In the genomic region with DNA sequence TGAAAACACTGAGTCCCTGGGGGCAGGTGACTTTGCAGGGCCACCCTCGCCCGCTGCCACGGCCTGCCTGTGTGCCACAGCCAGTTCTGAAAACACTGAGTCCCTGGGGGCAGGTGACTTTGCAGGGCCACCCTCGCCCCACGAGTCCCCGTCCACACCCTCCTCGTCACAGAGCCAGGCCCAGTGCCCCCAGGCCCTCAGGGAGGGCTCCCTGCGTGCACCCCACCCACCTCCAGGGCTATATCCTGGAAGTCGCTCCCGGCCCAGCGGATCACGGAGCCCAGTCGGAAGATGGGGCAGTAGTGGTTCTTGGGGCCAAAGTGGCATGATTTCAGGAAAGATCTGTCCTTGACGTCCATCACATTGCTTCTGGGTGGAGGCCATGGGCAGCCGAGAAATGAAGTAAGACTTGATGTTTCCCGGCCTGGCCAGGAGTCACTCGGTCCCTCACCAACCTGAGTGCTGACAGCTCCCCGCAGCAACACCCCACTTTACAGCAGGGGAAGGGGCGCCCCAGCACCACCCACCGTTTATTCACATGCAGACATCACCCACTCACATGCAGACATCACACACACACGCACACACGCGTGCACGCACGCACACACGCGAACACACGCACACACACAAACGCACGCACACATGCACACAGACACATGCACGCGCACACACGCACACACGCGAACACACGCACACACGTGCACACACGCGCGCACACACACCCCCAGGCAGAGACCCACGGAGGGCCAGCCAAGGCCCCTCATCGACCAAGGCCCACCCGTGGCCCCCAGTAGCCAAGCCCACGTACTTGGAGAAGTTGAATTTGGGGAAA, we compare ENCODE assay signal across 25 cellular contexts. TPM values are rescaled to one million over a fixed set of nuclear protein-coding genes. Genes with fewer than 3 reads are reported as not detected.
DNase-seq lines count a peak whose midpoint lies in the region; ATAC-seq and TF ChIP-seq lines count a peak whose summit lies in the region.
"Had no signal": no experiment of that assay in that cellular context is flagged by ENCODE, and none has a peak within 500 bp of the region (broad histone marks: within the 10 kb centered on the region; RNA-seq: fewer than 3 reads in every experiment).

No MANE protein-coding gene starts in this region.

- peaks cover 5% of the 10 kb centered on the region; the same call in 1 of the 2 replicates for H4K20me1 ChIP-seq in DOHH2 (ENCODE audit: control insufficient read depth, insufficient read depth, low read depth, low read length)
- no peaks in the 10 kb centered on the region; the same call in 1 of the 2 replicates for H4K20me1 ChIP-seq in PC-9 (ENCODE audit: insufficient read depth)

- H3K79me1 ChIP-seq in neuronal stem cell (ENCODE audit: low read depth, low read length) = peaks cover 2% of the 10 kb centered on the region

- H2BK5ac ChIP-seq in neuronal stem cell (ENCODE audit: low read length) = peak overlapping the region; percentile 53

- no peak overlapping the region for H2BK12ac ChIP-seq in neuronal stem cell (ENCODE audit: low read length)

- H3K9me3 ChIP-seq in DOHH2 (ENCODE audit: control insufficient read depth, insufficient read depth, low read length) (no peaks in the 10 kb centered on the region), HEK293 (ENCODE audit: control insufficient read depth, insufficient read depth, low read depth, low read length) (no peaks in the 10 kb centered on the region), neuronal stem cell (replicated peaks in 1 of 2; ENCODE audit: control insufficient read depth in 2 of 2, insufficient read depth in 1 of 2, low read depth in 1 of 2, low read length in 2 of 2) (no peaks in the 10 kb centered on the region), PC-9 (ENCODE audit: insufficient read depth, low read depth) (no peaks in the 10 kb centered on the region)
- H3K9me3 ChIP-seq: heart left ventricle, ovary, SK-N-SH, thyroid gland had no signal

- H3K36me3 ChIP-seq in DOHH2 (ENCODE audit: control insufficient read depth, low read length) (peaks cover 58% of the 10 kb centered on the region), HEK293 (ENCODE audit: control insufficient read depth in 2 of 2, insufficient read depth in 1 of 2, low read length in 2 of 2) (no peaks in the 10 kb centered on the region; a peak in 1 of 3 replicates), neuronal stem cell (replicated peaks in 1 of 2; ENCODE audit: control insufficient read depth in 2 of 2, insufficient read depth in 2 of 2, low read length in 2 of 2) (no peaks in the 10 kb centered on the region), PC-9 (ENCODE audit: low read depth) (no peaks in the 10 kb centered on the region)
- H3K36me3 ChIP-seq: heart left ventricle, ovary, thyroid gland had no signal

- H3K14ac ChIP-seq in neuronal stem cell (ENCODE audit: low read length) = peak overlapping the region; percentile 75

- peak overlapping the region; percentile 32 for H3K4me3 ChIP-seq in DOHH2 (ENCODE audit: low read length)
- H3K4me3 ChIP-seq in HEK293 (ENCODE audit: low read depth, low read length) = no peak overlapping the region
- peak overlapping the region in 1 of 2 donors; percentile 67 for H3K4me3 ChIP-seq in neuronal stem cell (ENCODE audit: low read length in 2 of 2)
- no peak overlapping the region for H3K4me3 ChIP-seq in PC-9
- H3K4me3 ChIP-seq: heart left ventricle, K562, ovary, thyroid gland had no signal

- peak overlapping the region; percentile 21 for H3K9ac ChIP-seq in neuronal stem cell (ENCODE audit: low read depth, low read length, poor library complexity)
- H3K9ac ChIP-seq: SK-N-SH had no signal

- H3K4me2 ChIP-seq in DOHH2 (ENCODE audit: low read length) = peak overlapping the region; percentile 75
- no peak overlapping the region for H3K4me2 ChIP-seq in neuronal stem cell (ENCODE audit: insufficient read depth, low read length, poor library complexity, severe bottlenecking)
- H3K4me2 ChIP-seq in PC-9 = no peak overlapping the region
- H3K4me2 ChIP-seq: SK-N-SH had no signal

- CTCF ChIA-PET in HEK293 (lab: Yijun Ruan, JAX) (interaction anchor here (0.7 kb wide), 1 partner anchor 145 kb away, joined by 4 read pairs; no protein-coding TSS in a partner anchor), PC-9 (lab: Charles Lee) (no interaction called here)

- peaks cover 20% of the 10 kb centered on the region for H3F3A ChIP-seq in DOHH2 (ENCODE audit: control insufficient read depth, insufficient read depth)
- peaks cover 10% of the 10 kb centered on the region; the same call in 1 of the 2 replicates for H3F3A ChIP-seq in PC-9 (ENCODE audit: insufficient read depth, low read depth)

- no peak for ATAC-seq in effector memory CD8-positive, alpha-beta T cell (replicated peaks)
- ATAC-seq: T-helper 17 cell had no signal

- H3K27me3 ChIP-seq in DOHH2 (ENCODE audit: control insufficient read depth, low read length) = no peaks in the 10 kb centered on the region
- peaks cover 1 to 15% (median 6%) of the 10 kb centered on the region in 3 experiments for H3K27me3 ChIP-seq in neuronal stem cell (ENCODE audit: control insufficient read depth in 3 of 3, insufficient read depth in 3 of 3, low read depth in 1 of 3, low read length in 3 of 3)
- H3K27me3 ChIP-seq in PC-9 (ENCODE audit: insufficient read depth, low read depth) = no peaks in the 10 kb centered on the region
- H3K27me3 ChIP-seq: ovary, thyroid gland had no signal

- peak overlapping the region; percentile 27 for H3K18ac ChIP-seq in neuronal stem cell (ENCODE audit: low read length)

- H3K4ac ChIP-seq in neuronal stem cell (ENCODE audit: low read length) = no peak overlapping the region

- H3K27ac Mint-ChIP-seq in endothelial cell (ENCODE audit: unreplicated experiment) = peak overlapping the region; percentile 31
- H3K27ac Mint-ChIP-seq in effector memory CD8-positive, alpha-beta T cell = no peak overlapping the region
- H3K27ac Mint-ChIP-seq: activated CD4-positive, alpha-beta T cell treated with anti-CD3 and anti-CD28 coated beads, Interleukin-2, amount 10 ng/mL, durations not matched to agents 24 days and 14 days; activated naive CD8-positive, alpha-beta T cell treated with anti-CD3 and anti-CD28 coated beads for 36 hours; activated T-helper 2 cell treated with anti-CD3 and anti-CD28 coated beads, Interferon-gamma antibody, Interleukin-2, Interleukin-4, amounts not matched to agents 10 μg/mL and 5 μg/mL and 100 μg/mL, durations not matched to agents 14 hours and 24 hours and 36 hours; CD4-positive, CD25-positive, alpha-beta regulatory T cell; HFFc6; stimulated activated naive CD8-positive, alpha-beta T cell treated with anti-CD3 and anti-CD28 coated beads, Interleukin-15, Interleukin-2, amounts not matched to agents 100 ng/mL and 50 ng/mL, for 24 hours; T-helper 17 cell had no signal

- DNase-seq in endothelial cell (ENCODE audit: low spot score) (no peak), neuronal stem cell (ENCODE audit: low spot score) (no peak), NCI-H2196 treated with DMSO at 0.1 percent for 48 hours (lab: John Stamatoyannopoulos, UW; ENCODE audit: unreplicated experiment) (no peak), PC-9 (no peak), GM20000 (ENCODE audit: low spot score) (no peak)
- DNase-seq in effector memory CD8-positive, alpha-beta T cell = no peak
- DNase-seq: activated CD4-positive, alpha-beta T cell treated with anti-CD3 and anti-CD28 coated beads, Interleukin-2, amount 10 ng/mL, durations not matched to agents 24 days and 14 days; activated CD8-positive, alpha-beta memory T cell treated with anti-CD3 and anti-CD28 coated beads, Interleukin-2, amount 50 U/mL, for 48 hours; activated naive CD8-positive, alpha-beta T cell treated with anti-CD3 and anti-CD28 coated beads for 36 hours; CD4-positive, CD25-positive, alpha-beta regulatory T cell; HFFc6; NCI-H1436 treated with DMSO at 0.1 percent for 48 hours; NCI-H524; ovary; SK-N-SH; stimulated activated CD4-positive, alpha-beta T cell treated with anti-CD3 and anti-CD28 coated beads, Interleukin-12 subunit alpha, Interleukin-12 subunit beta, amount 100 ng/mL, for 4 hours; T-helper 17 cell; thyroid gland had no signal

- peak overlapping the region; percentile 71 for H2BK15ac ChIP-seq in neuronal stem cell (ENCODE audit: low read length)

- BruUV-seq in PC-9 (replicated peaks; lab: Mats Ljungman, UMichigan) = no TSS peak

- H3K23ac ChIP-seq in neuronal stem cell (ENCODE audit: low read depth, low read length, poor library complexity) = peak overlapping the region; percentile 97

- POLR2A ChIA-PET in HEK293 (lab: Yijun Ruan, JAX) = no interaction called here
- POLR2A ChIA-PET in PC-9 (lab: Charles Lee; ENCODE audit: unreplicated experiment) = no interaction called here

- peaks cover 10% of the 10 kb centered on the region for H3K27me3 Mint-ChIP-seq in endothelial cell (ENCODE audit: unreplicated experiment)
- H3K27me3 Mint-ChIP-seq in effector memory CD8-positive, alpha-beta T cell = no peaks in the 10 kb centered on the region
- H3K27me3 Mint-ChIP-seq: activated CD4-positive, alpha-beta T cell treated with anti-CD3 and anti-CD28 coated beads, Interleukin-2, amount 10 ng/mL, durations not matched to agents 24 days and 14 days; activated naive CD8-positive, alpha-beta T cell treated with anti-CD3 and anti-CD28 coated beads for 36 hours; central memory CD8-positive, alpha-beta T cell; stimulated activated naive CD8-positive, alpha-beta T cell treated with anti-CD3 and anti-CD28 coated beads, Interleukin-15, Interleukin-2, amounts not matched to agents 100 ng/mL and 50 ng/mL, for 24 hours; T-helper 17 cell had no signal

- H3K4me1 Mint-ChIP-seq in endothelial cell (ENCODE audit: unreplicated experiment) = peaks cover 4% of the 10 kb centered on the region
- H3K4me1 Mint-ChIP-seq in effector memory CD8-positive, alpha-beta T cell (ENCODE audit: low read depth in 2 of 2) = peaks cover 14 to 15% of the 10 kb centered on the region in 2 donors

- 100% methylated on average over 3 of the region's 44 CpGs; no CpG with 5 or more reads in 1 of the 2 donors for WGBS in neuronal stem cell (ENCODE audit: extremely low coverage in 2 of 2, insufficient read length in 2 of 2, insufficient replicate concordance in 1 of 2), 2 donors

- intact Hi-C loops in PC-9 (cut with micrococcal nuclease; ENCODE audit: unreplicated experiment) = no loop called here

- H3K4me3 Mint-ChIP-seq in endothelial cell (ENCODE audit: unreplicated experiment) = peak overlapping the region; percentile 11
- H3K4me3 Mint-ChIP-seq in effector memory CD8-positive, alpha-beta T cell = no peak overlapping the region
- H3K4me3 Mint-ChIP-seq: activated CD4-positive, alpha-beta T cell treated with anti-CD3 and anti-CD28 coated beads, Interleukin-2, amount 10 ng/mL, durations not matched to agents 24 days and 14 days; activated naive CD8-positive, alpha-beta T cell treated with anti-CD3 and anti-CD28 coated beads for 36 hours; CD4-positive, CD25-positive, alpha-beta regulatory T cell; central memory CD8-positive, alpha-beta T cell; HFFc6; stimulated activated naive CD8-positive, alpha-beta T cell treated with anti-CD3 and anti-CD28 coated beads, Interleukin-15, Interleukin-2, amounts not matched to agents 100 ng/mL and 50 ng/mL, for 24 hours; T-helper 17 cell had no signal

- no peak for TF ChIP-seq CTCF in DOHH2 (IDR thresholded peaks at IDR 0.05; ENCODE audit: low read depth, low read length, poor library complexity, severe bottlenecking)
- no peak for TF ChIP-seq CTCF in HEK293 (tag by site-specific recombination; IDR thresholded peaks at IDR 0.05)
- no peak for TF ChIP-seq CTCF in endothelial cell (IDR thresholded peaks at IDR 0.05; ENCODE audit: unreplicated experiment)
- no peak for TF ChIP-seq CTCF in PC-9 (conservative IDR thresholded peaks at IDR 0.05)
- no peak for TF ChIP-seq CTCF in GM20000 (IDR thresholded peaks at IDR 0.05; ENCODE audit: extremely low read depth, missing control alignments)

- no peaks in the 10 kb centered on the region for H3K9me3 Mint-ChIP-seq in endothelial cell (ENCODE audit: unreplicated experiment)
- H3K9me3 Mint-ChIP-seq in effector memory CD8-positive, alpha-beta T cell = no peaks in the 10 kb centered on the region
- H3K9me3 Mint-ChIP-seq: activated CD4-positive, alpha-beta T cell treated with anti-CD3 and anti-CD28 coated beads, Interleukin-2, amount 10 ng/mL, durations not matched to agents 24 days and 14 days; activated naive CD8-positive, alpha-beta T cell treated with anti-CD3 and anti-CD28 coated beads for 36 hours; activated T-helper 2 cell treated with anti-CD3 and anti-CD28 coated beads, Interferon-gamma antibody, Interleukin-2, Interleukin-4, amounts not matched to agents 10 μg/mL and 5 μg/mL and 100 μg/mL, durations not matched to agents 14 hours and 24 hours and 36 hours; CD4-positive, CD25-positive, alpha-beta regulatory T cell; central memory CD8-positive, alpha-beta T cell; HFFc6; stimulated activated naive CD8-positive, alpha-beta T cell treated with anti-CD3 and anti-CD28 coated beads, Interleukin-15, Interleukin-2, amounts not matched to agents 100 ng/mL and 50 ng/mL, for 24 hours had no signal

- no peak overlapping the region for H4K8ac ChIP-seq in neuronal stem cell (ENCODE audit: low read depth, low read length)

- peak overlapping the region; percentile 89 for H3K27ac ChIP-seq in DOHH2 (ENCODE audit: low read depth, low read length)
- H3K27ac ChIP-seq in HEK293 (ENCODE audit: extremely low read depth, low read depth, low read length) = no peak overlapping the region
- no peak overlapping the region for H3K27ac ChIP-seq in neuronal stem cell (replicated peaks; ENCODE audit: low read length)
- no peak overlapping the region for H3K27ac ChIP-seq in PC-9
- H3K27ac ChIP-seq: heart left ventricle, ovary, thyroid gland had no signal

- no peak overlapping the region for H2BK120ac ChIP-seq in neuronal stem cell (ENCODE audit: low read depth, low read length)

- peak overlapping the region; percentile 37 for H2AK5ac ChIP-seq in neuronal stem cell (ENCODE audit: low read depth, low read length)

- no peak overlapping the region for H2AFZ ChIP-seq in neuronal stem cell (ENCODE audit: low read length)
- no peak overlapping the region for H2AFZ ChIP-seq in PC-9

- H4K91ac ChIP-seq in neuronal stem cell (ENCODE audit: low read depth, low read length, poor library complexity) = no peak overlapping the region

- H3K4me1 ChIP-seq in DOHH2 (ENCODE audit: control insufficient read depth, low read length) (peaks cover 70% of the 10 kb centered on the region), HEK293 (ENCODE audit: control insufficient read depth, insufficient read depth, low read length) (no peaks in the 10 kb centered on the region; the same call in 1 of the 2 replicates), neuronal stem cell (ENCODE audit: control insufficient read depth in 2 of 2, insufficient read depth in 1 of 2, low read depth in 1 of 2, low read length in 2 of 2) (peaks cover 2 to 9% of the 10 kb centered on the region in 2 donors), PC-9 (replicated peaks; ENCODE audit: insufficient read depth) (peaks cover 7% of the 10 kb centered on the region)
- H3K4me1 ChIP-seq: thyroid gland had no signal

- peaks cover 4% of the 10 kb centered on the region for H3K36me3 Mint-ChIP-seq in endothelial cell (ENCODE audit: low read depth, unreplicated experiment)
- H3K36me3 Mint-ChIP-seq in effector memory CD8-positive, alpha-beta T cell (ENCODE audit: insufficient read depth) = peaks cover 15% of the 10 kb centered on the region

- H3K9me2 ChIP-seq in DOHH2 (replicated peaks; ENCODE audit: control insufficient read depth, low read length) (no peaks in the 10 kb centered on the region), PC-9 (ENCODE audit: insufficient read depth) (no peaks in the 10 kb centered on the region)
- H3K9me2 ChIP-seq: SK-N-SH had no signal

- H3K79me2 ChIP-seq in DOHH2 (ENCODE audit: control insufficient read depth, low read length) (peaks cover 56% of the 10 kb centered on the region), PC-9 (ENCODE audit: low read depth) (peaks cover 23% of the 10 kb centered on the region)

RNA-seq across cellular contexts. Expression of a gene that starts 6.5 kb away (rescaled TPM):
- total RNA-seq in endothelial cell (ENCODE audit: unreplicated experiment) (0.36 TPM), PC-9 (2021) (15.0 and 18.3 TPM in 2 replicates)
- 0.31 TPM for polyA plus RNA-seq in neuronal stem cell (2013, experiment 1 of 2)
- polyA plus RNA-seq in neuronal stem cell (2013, experiment 2 of 2) = 0.43 TPM

RNA-seq across cellular contexts. Expression of a gene that starts 20.9 kb away (rescaled TPM):
- total RNA-seq in endothelial cell (ENCODE audit: unreplicated experiment) (43.0 TPM), PC-9 (2021) (89.6 and 89.9 TPM in 2 replicates)
- 122 TPM for polyA plus RNA-seq in neuronal stem cell (2013, experiment 1 of 2)
- polyA plus RNA-seq in neuronal stem cell (2013, experiment 2 of 2) = 117 TPM

RNA-seq across cellular contexts. Expression of a gene that starts 21.1 kb away (rescaled TPM):
- total RNA-seq in endothelial cell (ENCODE audit: unreplicated experiment) (148 TPM), PC-9 (2021) (147 and 168 TPM in 2 replicates)
- 39.2 TPM for polyA plus RNA-seq in neuronal stem cell (2013, experiment 1 of 2)
- polyA plus RNA-seq in neuronal stem cell (2013, experiment 2 of 2) = 37.4 TPM

RNA-seq across cellular contexts. Expression of a gene that starts 34.2 kb away (rescaled TPM):
- total RNA-seq in endothelial cell (ENCODE audit: unreplicated experiment) (5.2 TPM), PC-9 (2021) (25.1 and 26.8 TPM in 2 replicates)
- 12.3 TPM for polyA plus RNA-seq in neuronal stem cell (2013, experiment 1 of 2)
- 12.4 TPM for polyA plus RNA-seq in neuronal stem cell (2013, experiment 2 of 2)

RNA-seq across cellular contexts. Expression of a gene that starts 52.9 kb away (rescaled TPM):
- total RNA-seq in endothelial cell (ENCODE audit: unreplicated experiment) = 17.5 TPM
- polyA plus RNA-seq in neuronal stem cell (2013, experiment 1 of 2) = 12.5 TPM
- 12.7 TPM for polyA plus RNA-seq in neuronal stem cell (2013, experiment 2 of 2)
- 12.5 and 20.0 TPM in 2 replicates for total RNA-seq in PC-9 (2021)

Comparison
In these comparisons a context has a peak if more than half of its experiments do, and no peak if none do; other contexts are left out.
1. RNA of a gene that starts 6.5 kb away (total RNA-seq): 15.0 to 18.3 TPM in PC-9; 0.36 TPM in endothelial cell (single experiment); every median in the first group is over 10 times any median in the second.